In the genomic region with DNA sequence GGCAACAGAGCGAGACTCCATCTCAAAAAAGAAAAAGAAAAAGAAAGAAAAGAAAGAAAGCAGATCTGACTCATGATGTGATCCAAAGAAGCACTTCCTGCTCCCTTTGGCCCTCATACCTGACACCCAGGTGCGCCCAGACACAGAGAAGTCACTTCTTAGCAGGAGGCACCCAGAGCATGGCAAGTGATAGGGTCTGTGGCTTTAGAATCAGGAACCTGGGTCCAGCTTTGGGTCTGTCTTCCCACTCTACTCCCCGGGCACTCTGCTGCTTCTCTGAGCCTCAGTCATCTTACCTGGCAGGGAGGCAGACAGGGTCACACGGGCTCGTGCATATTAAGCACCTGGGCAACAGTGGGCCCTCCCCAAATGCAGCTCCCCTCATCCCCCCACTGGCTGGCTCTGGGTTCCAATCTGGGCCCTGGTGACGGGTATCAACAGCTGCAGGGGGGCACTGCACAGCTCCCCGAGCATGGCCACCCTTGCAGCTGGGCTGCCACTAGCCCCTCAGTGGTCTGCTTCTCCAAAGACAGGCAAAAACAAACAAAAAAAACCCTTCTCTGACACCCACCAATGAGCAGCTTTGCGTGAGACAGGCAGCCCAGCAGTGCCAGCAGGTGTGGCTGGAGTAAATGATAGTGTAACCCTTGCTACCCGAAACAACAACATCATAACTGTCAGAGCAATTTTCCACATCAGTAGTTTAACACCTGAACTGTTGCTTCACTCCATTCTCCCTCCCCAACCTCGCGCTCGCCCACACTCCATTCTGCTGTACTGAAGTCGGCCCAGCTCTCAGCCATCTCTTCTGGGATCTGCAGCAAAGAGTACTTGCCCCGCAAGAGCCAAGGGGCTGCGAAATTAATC, we compare ENCODE assay signal across 10 cellular contexts.
DNase-seq lines count a peak whose midpoint lies in the region; ATAC-seq, FAIRE-seq and TF ChIP-seq lines count a peak whose summit lies in the region.
"Had no signal": no experiment of that assay in that cellular context is flagged by ENCODE, and none has a peak within 500 bp of the region (broad histone marks: within the 10 kb centered on the region; RNA-seq: fewer than 3 reads in every experiment).

No MANE protein-coding gene starts in this region.

- H3K36me3 ChIP-seq in upper lobe of right lung, result no peaks in the 10 kb centered on the region

- H3K27me3 ChIP-seq in upper lobe of right lung, result peaks cover 4% of the 10 kb centered on the region

- DNase-seq in GM10248 (ENCODE audit: extremely low spot score), result peak; percentile 84
- peak; percentile 71 for DNase-seq in GM20000 (ENCODE audit: low spot score)
- DNase-seq in NCI-H510A treated with DMSO at 0.1 percent for 48 hours (lab: John Stamatoyannopoulos, UW), result peak; percentile 82
- DNase-seq in activated T-cell treated with anti-CD3 and anti-CD28 coated beads, Interleukin-2, amount 50 U/mL, for 48 hours, result no peak
- DNase-seq in upper lobe of right lung, result no peak
- DNase-seq in urothelium cell line (ENCODE audit: low spot score), result no peak
- DNase-seq in ecto neural progenitor cell (ENCODE audit: low spot score), result no peak
- DNase-seq: stimulated activated CD4-positive, alpha-beta T cell treated with anti-CD3 and anti-CD28 coated beads, Interleukin-4, amount 100 ng/mL, for 24 hours had no signal

- POLR2A ChIA-PET in GM10248 (lab: Yijun Ruan, JAX), result interaction anchor here (0.6 kb wide), 2 partner anchors 667 to 1294 kb away, joined by 3 to 7 read pairs; no protein-coding TSS in a partner anchor

- intact Hi-C loops in upper lobe of right lung (cut with DNase I), result no loop called here

- no peak overlapping the region for H3K27ac ChIP-seq in upper lobe of right lung

- TF ChIP-seq CTCF in GM10248 (IDR thresholded peaks at IDR 0.05; ENCODE audit: control extremely low read depth, extremely low read depth, low read depth, missing control alignments) (no peak), GM20000 (IDR thresholded peaks at IDR 0.05; ENCODE audit: extremely low read depth, missing control alignments) (no peak), upper lobe of right lung (IDR thresholded peaks at IDR 0.05) (no peak)

- no peak overlapping the region for H3K4me3 ChIP-seq in upper lobe of right lung

- ATAC-seq in HG03196 (IDR thresholded peaks at IDR 0.05; ENCODE audit: unreplicated experiment) (peak; percentile 67), upper lobe of right lung (no peak)

- CTCF ChIA-PET in GM10248 (lab: Yijun Ruan, JAX), result interaction anchor here (0.8 to 1.1 kb wide), 2 partner anchors 15 to 43 kb away, joined by 3 read pairs; no protein-coding TSS in a partner anchor

- no peaks in the 10 kb centered on the region for H3K4me1 ChIP-seq in upper lobe of right lung

- FAIRE-seq in urothelium cell line (lab: Jason Lieb, UNC), result no peak
- FAIRE-seq: RCC 7860 had no signal

- no peaks in the 10 kb centered on the region for H3K9me3 ChIP-seq in upper lobe of right lung

Comparison
In these comparisons a context has a peak if more than half of its experiments do, and no peak if none do; other contexts are left out.
1. DNase-seq: peak in GM10248 (single experiment), GM20000 (single experiment) and NCI-H510A treated with DMSO at 0.1 percent for 48 hours (single experiment); none in activated T-cell treated with anti-CD3 and anti-CD28 coated beads, Interleukin-2, amount 50 U/mL, for 48 hours (0 of 2), upper lobe of right lung (single experiment), urothelium cell line (single experiment) and ecto neural progenitor cell (single experiment).